Comparison of ENCODE assay signal across 8 cellular contexts in genomic region chr6:36623547-36624459, GRCh38. TPM values are rescaled to one million over a fixed set of nuclear protein-coding genes. Genes with fewer than 3 reads are reported as not detected.
A peak's percentile ranks its signal among the peaks of the same experiment; 100 is the strongest.
DNase-seq lines count a peak whose midpoint lies in the region; TF ChIP-seq lines count a peak whose summit lies in the region.

No MANE protein-coding gene starts in this region.

- H3K27me3 ChIP-seq in neutrophil (no peaks in the 10 kb centered on the region), suprapubic skin (no peaks in the 10 kb centered on the region)

- H3K36me3 ChIP-seq in neutrophil (no peaks in the 10 kb centered on the region), suprapubic skin (no peaks in the 10 kb centered on the region)

- TF ChIP-seq EP300 in suprapubic skin (IDR thresholded peaks at IDR 0.05), result no peak

- H3K4me3 ChIP-seq in LNCaP clone FGC (ENCODE audit: low read depth, low read length), result no peak overlapping the region
- H3K4me3 ChIP-seq in foreskin fibroblast (ENCODE audit: low read depth in 1 of 2, low read length in 2 of 2), result no peak overlapping the region
- H3K4me3 ChIP-seq in neutrophil (ENCODE audit: low read depth in 1 of 2, low read length in 1 of 2), result peak overlapping the region in 1 of 2 experiments; percentile 28
- H3K4me3 ChIP-seq in suprapubic skin, result no peak overlapping the region

- H3K4me1 ChIP-seq in neutrophil (ENCODE audit: control insufficient read depth in 1 of 2, insufficient read depth in 1 of 2, low read depth in 1 of 2, low read length in 1 of 2) (peaks cover 36 to 44% of the 10 kb centered on the region in 2 experiments), suprapubic skin (peaks cover 50% of the 10 kb centered on the region)

- WGBS in suprapubic skin, result 49% methylated on average over 18 of the region's 18 CpGs

- H3K27ac ChIP-seq in neutrophil, result peak overlapping the region; percentile 75
- no peak overlapping the region for H3K27ac ChIP-seq in suprapubic skin

- DNase-seq in AG09319 (ENCODE audit: extremely low read depth, low read depth) (peak; percentile 76), GM19238 (ENCODE audit: insufficient read length, low spot score) (peak; percentile 71), LNCaP clone FGC (ENCODE audit: low read depth) (peak; percentile 62), RKO (ENCODE audit: low spot score) (peak; percentile 62), foreskin fibroblast (peak; percentile 61 to 91), suprapubic skin (ENCODE audit: low spot score in 2 of 2) (peak; percentile 93)
- DNase-seq in activated T-helper 1 cell treated with anti-CD3 and anti-CD28 coated beads, Interleukin-2, amount 50 U/mL, for 16 hours (ENCODE audit: low read depth in 1 of 2, low spot score in 1 of 2), result peak; percentile 49 to 62

- no peak for TF ChIP-seq POLR2A in suprapubic skin (IDR thresholded peaks at IDR 0.05)

- peak; percentile 88 for TF ChIP-seq CTCF in AG09319 (IDR thresholded peaks at IDR 0.05; ENCODE audit: low read depth, low read length)
- TF ChIP-seq CTCF in LNCaP clone FGC (IDR thresholded peaks at IDR 0.05; ENCODE audit: control insufficient read depth, extremely low read depth, insufficient read depth), result peak; percentile 84
- peak; percentile 78 for TF ChIP-seq CTCF in foreskin fibroblast (IDR thresholded peaks at IDR 0.05; ENCODE audit: low read depth, low read length)
- TF ChIP-seq CTCF in neutrophil (IDR thresholded peaks at IDR 0.05), result peak; percentile 94
- peak; percentile 71 to 85 for TF ChIP-seq CTCF in suprapubic skin (IDR thresholded peaks at IDR 0.05)

- H3K9me3 ChIP-seq in neutrophil (no peaks in the 10 kb centered on the region), suprapubic skin (no peaks in the 10 kb centered on the region)

RNA-seq across cellular contexts. Expression of gene SRSF3, which starts 29.6 kb away (rescaled TPM):
- 100 to 1,000 TPM; 152 to 180 (median 167) TPM for total RNA-seq in suprapubic skin

RNA-seq across cellular contexts. Expression of gene CDKN1A, which starts 54.7 kb away (rescaled TPM):
- 100 to 1,000 TPM; 138 to 315 (median 207) TPM for total RNA-seq in suprapubic skin
